8 cellular contexts compared by ENCODE assay signal in genomic region chr3:100709840-100710235, GRCh38. TPM values are rescaled to one million over a fixed set of nuclear protein-coding genes. Genes with fewer than 3 reads are reported as not detected.
DNase-seq lines count a peak whose midpoint lies in the region; ATAC-seq and TF ChIP-seq lines count a peak whose summit lies in the region.

No MANE protein-coding gene starts in this region.

- peak overlapping the region; percentile 89 to 99 for H3K4me3 Mint-ChIP-seq in activated T-cell treated with anti-CD3 and anti-CD28 coated beads, Interleukin-2, amount 50 U/mL, for 72 hours
- H3K4me3 Mint-ChIP-seq in nephron: peak overlapping the region; percentile 89 to 93 (median 91)
- peak overlapping the region; percentile 91 for H3K4me3 Mint-ChIP-seq in type B pancreatic cell

- ATAC-seq in activated T-cell treated with anti-CD3 and anti-CD28 coated beads, Interleukin-2, amount 50 U/mL, for 72 hours (replicated peaks in 1 of 2): no peak
- ATAC-seq in GM18498 (IDR thresholded peaks at IDR 0.05; ENCODE audit: unreplicated experiment): no peak

- no peaks in the 10 kb centered on the region for H3K27me3 Mint-ChIP-seq in activated T-cell treated with anti-CD3 and anti-CD28 coated beads, Interleukin-2, amount 50 U/mL, for 72 hours (ENCODE audit: low read depth)
- peaks cover 33% of the 10 kb centered on the region for H3K27me3 Mint-ChIP-seq in nephron (ENCODE audit: low read depth)
- H3K27me3 Mint-ChIP-seq in type B pancreatic cell: peaks cover 34% of the 10 kb centered on the region

- peaks cover 22 to 27% of the 10 kb centered on the region in 2 donors for H3K36me3 Mint-ChIP-seq in activated T-cell treated with anti-CD3 and anti-CD28 coated beads, Interleukin-2, amount 50 U/mL, for 72 hours (ENCODE audit: insufficient read depth in 2 of 2)
- peaks cover 36% of the 10 kb centered on the region for H3K36me3 Mint-ChIP-seq in nephron (ENCODE audit: low read depth)
- H3K36me3 Mint-ChIP-seq in type B pancreatic cell: peaks cover 34% of the 10 kb centered on the region

- peak overlapping the region; percentile 100 for H3K27ac Mint-ChIP-seq in activated T-cell treated with anti-CD3 and anti-CD28 coated beads, Interleukin-2, amount 50 U/mL, for 72 hours
- H3K27ac Mint-ChIP-seq in nephron (peak overlapping the region; percentile 82 to 96 (median 84)), type B pancreatic cell (peak overlapping the region; percentile 93)

- H3K4me1 Mint-ChIP-seq in activated T-cell treated with anti-CD3 and anti-CD28 coated beads, Interleukin-2, amount 50 U/mL, for 72 hours (ENCODE audit: low read depth): peaks cover 58% of the 10 kb centered on the region
- peaks cover 37% of the 10 kb centered on the region for H3K4me1 Mint-ChIP-seq in nephron
- H3K4me1 Mint-ChIP-seq in type B pancreatic cell (ENCODE audit: unreplicated experiment): peaks cover 22% of the 10 kb centered on the region

- H3K9me3 Mint-ChIP-seq in activated T-cell treated with anti-CD3 and anti-CD28 coated beads, Interleukin-2, amount 50 U/mL, for 72 hours: peaks cover 2 to 7% of the 10 kb centered on the region in 2 donors
- H3K9me3 Mint-ChIP-seq in nephron: peaks cover 10% of the 10 kb centered on the region
- peaks cover 13% of the 10 kb centered on the region for H3K9me3 Mint-ChIP-seq in type B pancreatic cell

- TF ChIP-seq CTCF in fibroblast of villous mesenchyme (IDR thresholded peaks at IDR 0.05; ENCODE audit: insufficient read depth, low read depth, low read length) (no peak), nephron (IDR thresholded peaks at IDR 0.05; ENCODE audit: unreplicated experiment in 3 of 3) (peak in 1 of 3 experiments; percentile 17), type B pancreatic cell (conservative IDR thresholded peaks at IDR 0.05) (no peak)

- peak overlapping the region; percentile 91 for H3K4me3 ChIP-seq in fibroblast of villous mesenchyme (ENCODE audit: low read depth, low read length)

- DNase-seq in SIG-M5 treated with dmso at 0.1 percent for 504 hours (lab: John Stamatoyannopoulos, UW; ENCODE audit: unreplicated experiment) (peak; percentile 38), SIG-M5 (lab: John Stamatoyannopoulos, UW) (no peak), NCI-H226 (peak; percentile 3), fibroblast of villous mesenchyme (ENCODE audit: low read depth) (peak; percentile 63), type B pancreatic cell (ENCODE audit: extremely low spot score, unreplicated experiment) (peak; percentile 77)
- peak; percentile 25 to 46 for DNase-seq in activated T-cell treated with anti-CD3 and anti-CD28 coated beads, Interleukin-2, amount 50 U/mL, for 72 hours

RNA-seq across cellular contexts. Expression of gene TFG, which starts 0.5 kb away (rescaled TPM):
- total RNA-seq in activated T-cell treated with anti-CD3 and anti-CD28 coated beads, Interleukin-2, amount 50 U/mL, for 72 hours: 10 to 100 TPM; 60.6 to 64.7 TPM
- 88.6 and 127 TPM in 2 replicates for total RNA-seq in fibroblast of villous mesenchyme
- 105 and 140 TPM in 2 replicates for total RNA-seq in type B pancreatic cell (ENCODE audit: low replicate concordance)
